Comparison of ENCODE assay signal across 1 cellular context in the genomic region with DNA sequence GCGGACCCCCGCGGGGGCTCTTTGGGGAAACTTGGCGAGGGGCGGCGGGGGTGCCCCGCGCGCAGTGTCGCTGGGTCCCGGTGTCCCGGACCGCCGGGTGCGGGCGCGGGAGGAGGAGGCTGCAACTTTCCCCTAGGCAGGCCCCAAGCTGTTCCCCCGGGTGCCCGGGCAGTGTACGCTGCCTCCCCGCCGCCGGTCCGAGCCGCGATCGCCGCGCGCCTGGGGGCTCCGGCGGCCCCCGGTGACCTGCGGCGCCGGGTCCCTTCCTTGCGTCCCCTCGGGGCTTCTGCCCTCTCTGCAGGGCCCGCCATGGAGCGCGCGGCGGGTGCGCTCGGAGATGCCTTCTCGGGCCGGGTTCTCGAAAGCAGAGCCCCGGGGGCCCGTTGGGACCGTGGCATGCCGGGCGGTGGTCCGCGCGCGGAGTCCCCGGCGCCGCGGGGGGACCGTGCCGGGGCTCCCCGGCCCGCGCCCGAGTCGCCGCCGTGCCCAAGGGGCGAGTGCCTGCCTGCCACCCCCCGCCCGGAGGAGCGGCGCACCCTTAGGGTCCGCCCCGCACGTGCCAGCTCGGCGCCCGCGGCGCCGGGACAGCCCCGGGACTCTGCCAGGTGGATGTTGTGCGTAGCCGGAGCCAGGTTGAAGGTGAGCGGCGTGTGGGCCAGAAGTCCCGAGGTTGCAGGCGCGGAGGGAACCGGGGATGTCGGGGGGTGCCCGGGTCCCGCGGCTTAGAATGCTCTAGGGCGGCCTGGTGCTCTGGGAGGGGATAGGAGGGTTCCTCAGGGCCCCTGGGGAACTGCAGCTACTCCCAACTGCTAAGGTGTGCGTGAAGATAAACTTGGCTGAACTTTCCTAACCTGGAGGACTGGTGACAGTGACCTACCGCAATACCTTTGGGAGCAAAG.
A peak's percentile ranks its signal among the peaks of the same experiment; 100 is the strongest.
TF ChIP-seq lines count a peak whose summit lies in the region.

A gene with protein sequence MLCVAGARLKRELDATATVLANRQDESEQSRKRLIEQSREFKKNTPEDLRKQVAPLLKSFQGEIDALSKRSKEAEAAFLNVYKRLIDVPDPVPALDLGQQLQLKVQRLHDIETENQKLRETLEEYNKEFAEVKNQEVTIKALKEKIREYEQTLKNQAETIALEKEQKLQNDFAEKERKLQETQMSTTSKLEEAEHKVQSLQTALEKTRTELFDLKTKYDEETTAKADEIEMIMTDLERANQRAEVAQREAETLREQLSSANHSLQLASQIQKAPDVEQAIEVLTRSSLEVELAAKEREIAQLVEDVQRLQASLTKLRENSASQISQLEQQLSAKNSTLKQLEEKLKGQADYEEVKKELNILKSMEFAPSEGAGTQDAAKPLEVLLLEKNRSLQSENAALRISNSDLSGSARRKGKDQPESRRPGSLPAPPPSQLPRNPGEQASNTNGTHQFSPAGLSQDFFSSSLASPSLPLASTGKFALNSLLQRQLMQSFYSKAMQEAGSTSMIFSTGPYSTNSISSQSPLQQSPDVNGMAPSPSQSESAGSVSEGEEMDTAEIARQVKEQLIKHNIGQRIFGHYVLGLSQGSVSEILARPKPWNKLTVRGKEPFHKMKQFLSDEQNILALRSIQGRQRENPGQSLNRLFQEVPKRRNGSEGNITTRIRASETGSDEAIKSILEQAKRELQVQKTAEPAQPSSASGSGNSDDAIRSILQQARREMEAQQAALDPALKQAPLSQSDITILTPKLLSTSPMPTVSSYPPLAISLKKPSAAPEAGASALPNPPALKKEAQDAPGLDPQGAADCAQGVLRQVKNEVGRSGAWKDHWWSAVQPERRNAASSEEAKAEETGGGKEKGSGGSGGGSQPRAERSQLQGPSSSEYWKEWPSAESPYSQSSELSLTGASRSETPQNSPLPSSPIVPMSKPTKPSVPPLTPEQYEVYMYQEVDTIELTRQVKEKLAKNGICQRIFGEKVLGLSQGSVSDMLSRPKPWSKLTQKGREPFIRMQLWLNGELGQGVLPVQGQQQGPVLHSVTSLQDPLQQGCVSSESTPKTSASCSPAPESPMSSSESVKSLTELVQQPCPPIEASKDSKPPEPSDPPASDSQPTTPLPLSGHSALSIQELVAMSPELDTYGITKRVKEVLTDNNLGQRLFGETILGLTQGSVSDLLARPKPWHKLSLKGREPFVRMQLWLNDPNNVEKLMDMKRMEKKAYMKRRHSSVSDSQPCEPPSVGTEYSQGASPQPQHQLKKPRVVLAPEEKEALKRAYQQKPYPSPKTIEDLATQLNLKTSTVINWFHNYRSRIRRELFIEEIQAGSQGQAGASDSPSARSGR (N-terminal part only) (plus strand): TSS at position 596 of the 899 bp plus-strand sequence. CDS start 14 bp downstream, at position 610.

TF ChIP-seq in K562, 482 proteins besides CTCF, POLR2A, EP300 and RAD21 (continued from another document and continues in another):
- TF ChIP-seq KLF6 (CRISPR knock-in tag; IDR thresholded peaks at IDR 0.05; ENCODE audit: borderline replicate concordance), result no peak
- no peak for TF ChIP-seq ZKSCAN1 (IDR thresholded peaks at IDR 0.05; ENCODE audit: low read depth, low read length)
- TF ChIP-seq NR1H2 (CRISPR knock-in tag; IDR thresholded peaks at IDR 0.05), result no peak
- TF ChIP-seq ZNF124 (CRISPR knock-in tag; IDR thresholded peaks at IDR 0.05), result no peak
- TF ChIP-seq, protein P1, sequence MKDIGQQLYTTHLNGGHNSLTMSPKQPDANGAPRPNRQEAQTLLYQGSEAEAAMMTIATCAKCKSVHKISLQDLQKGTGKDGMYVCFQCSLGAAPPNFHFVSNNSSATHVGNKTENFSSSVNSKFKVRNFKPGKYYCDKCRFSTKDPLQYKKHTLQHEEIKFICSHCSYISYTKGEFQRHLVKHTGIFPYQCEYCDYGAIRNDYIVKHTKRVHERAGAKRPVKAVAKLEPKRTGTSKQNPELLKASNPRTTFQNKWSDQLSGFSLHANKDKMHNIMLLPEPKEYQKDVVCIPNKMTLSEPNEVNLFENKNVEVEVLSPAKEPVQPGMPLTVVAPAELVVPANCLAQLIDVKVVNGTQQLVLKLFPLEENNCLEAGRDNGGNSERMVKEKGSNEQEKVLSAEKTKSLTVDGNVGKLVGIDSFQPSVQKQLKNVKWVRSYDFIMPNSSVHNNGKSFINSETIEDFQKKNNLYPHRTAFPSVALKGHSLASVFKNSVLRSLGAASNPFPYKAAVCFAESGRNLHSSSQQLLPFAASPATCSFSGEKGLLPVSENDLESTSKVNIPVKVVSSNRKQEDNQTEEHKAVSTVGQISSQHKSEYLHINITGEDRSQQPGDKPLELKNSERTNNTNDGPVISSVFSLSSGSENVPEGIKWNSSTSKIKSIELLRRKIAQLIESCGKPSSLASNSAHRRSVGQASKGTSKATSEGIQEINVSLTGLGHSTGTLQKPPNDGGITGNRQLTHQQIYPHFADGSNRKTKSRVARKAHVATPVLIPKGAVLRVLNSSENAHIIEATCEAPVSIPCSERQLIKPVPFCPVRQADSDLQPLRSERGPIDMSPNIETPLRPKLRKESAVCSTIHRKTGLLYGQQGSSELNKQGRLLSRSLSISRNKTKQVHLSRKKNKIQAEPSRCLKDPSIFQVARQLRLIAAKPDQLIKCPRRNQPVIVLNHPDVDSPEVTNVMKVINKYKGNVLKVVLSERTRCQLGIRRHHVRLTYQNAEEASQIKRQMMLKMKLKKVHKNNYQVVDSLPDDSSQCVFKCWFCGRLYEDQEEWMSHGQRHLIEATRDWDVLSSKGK (CRISPR knock-in tag; IDR thresholded peaks at IDR 0.05), result no peak
- TF ChIP-seq MTF1 (CRISPR knock-in tag; IDR thresholded peaks at IDR 0.05; ENCODE audit: borderline replicate concordance), result no peak
- no peak for TF ChIP-seq ZNF699 (CRISPR knock-in tag; IDR thresholded peaks at IDR 0.05; ENCODE audit: insufficient replicate concordance)
- TF ChIP-seq, protein P2, sequence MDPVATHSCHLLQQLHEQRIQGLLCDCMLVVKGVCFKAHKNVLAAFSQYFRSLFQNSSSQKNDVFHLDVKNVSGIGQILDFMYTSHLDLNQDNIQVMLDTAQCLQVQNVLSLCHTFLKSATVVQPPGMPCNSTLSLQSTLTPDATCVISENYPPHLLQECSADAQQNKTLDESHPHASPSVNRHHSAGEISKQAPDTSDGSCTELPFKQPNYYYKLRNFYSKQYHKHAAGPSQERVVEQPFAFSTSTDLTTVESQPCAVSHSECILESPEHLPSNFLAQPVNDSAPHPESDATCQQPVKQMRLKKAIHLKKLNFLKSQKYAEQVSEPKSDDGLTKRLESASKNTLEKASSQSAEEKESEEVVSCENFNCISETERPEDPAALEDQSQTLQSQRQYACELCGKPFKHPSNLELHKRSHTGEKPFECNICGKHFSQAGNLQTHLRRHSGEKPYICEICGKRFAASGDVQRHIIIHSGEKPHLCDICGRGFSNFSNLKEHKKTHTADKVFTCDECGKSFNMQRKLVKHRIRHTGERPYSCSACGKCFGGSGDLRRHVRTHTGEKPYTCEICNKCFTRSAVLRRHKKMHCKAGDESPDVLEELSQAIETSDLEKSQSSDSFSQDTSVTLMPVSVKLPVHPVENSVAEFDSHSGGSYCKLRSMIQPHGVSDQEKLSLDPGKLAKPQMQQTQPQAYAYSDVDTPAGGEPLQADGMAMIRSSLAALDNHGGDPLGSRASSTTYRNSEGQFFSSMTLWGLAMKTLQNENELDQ (CRISPR knock-in tag; IDR thresholded peaks at IDR 0.05; ENCODE audit: borderline replicate concordance), result no peak
- TF ChIP-seq, protein P3, sequence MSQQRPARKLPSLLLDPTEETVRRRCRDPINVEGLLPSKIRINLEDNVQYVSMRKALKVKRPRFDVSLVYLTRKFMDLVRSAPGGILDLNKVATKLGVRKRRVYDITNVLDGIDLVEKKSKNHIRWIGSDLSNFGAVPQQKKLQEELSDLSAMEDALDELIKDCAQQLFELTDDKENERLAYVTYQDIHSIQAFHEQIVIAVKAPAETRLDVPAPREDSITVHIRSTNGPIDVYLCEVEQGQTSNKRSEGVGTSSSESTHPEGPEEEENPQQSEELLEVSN (IDR thresholded peaks at IDR 0.05; ENCODE audit: borderline replicate concordance in 1 of 2, extremely low read depth in 1 of 2, insufficient read depth in 1 of 2, insufficient read length in 1 of 2, low read depth in 1 of 2, low read length in 1 of 2, poor library complexity in 1 of 2, severe bottlenecking in 1 of 2), result peak in 1 of 2 experiments; percentile 71
- TF ChIP-seq YY1 (IDR thresholded peaks at IDR 0.05; ENCODE audit: borderline replicate concordance in 1 of 3, control insufficient read depth in 1 of 3, extremely low read depth in 1 of 3, insufficient read depth in 3 of 3, insufficient read length in 1 of 3, insufficient replicate concordance in 2 of 3, low read depth in 1 of 3, low read length in 2 of 3), result peak in 1 of 3 experiments; percentile 15
- no peak for TF ChIP-seq RBM39 (optimal IDR thresholded peaks at IDR 0.05; ENCODE audit: low read depth, low read length)
- no peak for TF ChIP-seq ZNF445 (CRISPR knock-in tag; IDR thresholded peaks at IDR 0.05; ENCODE audit: low read depth)
- TF ChIP-seq TBP (optimal IDR thresholded peaks at IDR 0.05; ENCODE audit: low read depth, low read length), result peak; percentile 51
- TF ChIP-seq ZNF324 (CRISPR knock-in tag; IDR thresholded peaks at IDR 0.05), result no peak
- no peak for TF ChIP-seq SAP30 (IDR thresholded peaks at IDR 0.05; ENCODE audit: borderline replicate concordance, insufficient read depth, low read depth, low read length, poor library complexity, severe bottlenecking)
- no peak for TF ChIP-seq TRIM28 (IDR thresholded peaks at IDR 0.05)
- TF ChIP-seq ZNF79 (CRISPR knock-in tag; IDR thresholded peaks at IDR 0.05; ENCODE audit: low read depth), result no peak
- 0 out of 2 replicates have a peak, but pooled peaks have one; percentile 8 for TF ChIP-seq GABPB1 (CRISPR knock-in tag; IDR thresholded peaks at IDR 0.05)
- TF ChIP-seq CCNT2 (IDR thresholded peaks at IDR 0.05; ENCODE audit: borderline replicate concordance, extremely low read depth, insufficient read length, low read depth, low read length), result peak; percentile 55
- no peak for TF ChIP-seq SIRT6 (IDR thresholded peaks at IDR 0.05; ENCODE audit: low read depth, low read length)
- TF ChIP-seq, protein P4, sequence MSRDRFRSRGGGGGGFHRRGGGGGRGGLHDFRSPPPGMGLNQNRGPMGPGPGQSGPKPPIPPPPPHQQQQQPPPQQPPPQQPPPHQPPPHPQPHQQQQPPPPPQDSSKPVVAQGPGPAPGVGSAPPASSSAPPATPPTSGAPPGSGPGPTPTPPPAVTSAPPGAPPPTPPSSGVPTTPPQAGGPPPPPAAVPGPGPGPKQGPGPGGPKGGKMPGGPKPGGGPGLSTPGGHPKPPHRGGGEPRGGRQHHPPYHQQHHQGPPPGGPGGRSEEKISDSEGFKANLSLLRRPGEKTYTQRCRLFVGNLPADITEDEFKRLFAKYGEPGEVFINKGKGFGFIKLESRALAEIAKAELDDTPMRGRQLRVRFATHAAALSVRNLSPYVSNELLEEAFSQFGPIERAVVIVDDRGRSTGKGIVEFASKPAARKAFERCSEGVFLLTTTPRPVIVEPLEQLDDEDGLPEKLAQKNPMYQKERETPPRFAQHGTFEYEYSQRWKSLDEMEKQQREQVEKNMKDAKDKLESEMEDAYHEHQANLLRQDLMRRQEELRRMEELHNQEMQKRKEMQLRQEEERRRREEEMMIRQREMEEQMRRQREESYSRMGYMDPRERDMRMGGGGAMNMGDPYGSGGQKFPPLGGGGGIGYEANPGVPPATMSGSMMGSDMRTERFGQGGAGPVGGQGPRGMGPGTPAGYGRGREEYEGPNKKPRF (IDR thresholded peaks at IDR 0.05; ENCODE audit: low read depth, low read length), result no peak
- TF ChIP-seq, protein P5, sequence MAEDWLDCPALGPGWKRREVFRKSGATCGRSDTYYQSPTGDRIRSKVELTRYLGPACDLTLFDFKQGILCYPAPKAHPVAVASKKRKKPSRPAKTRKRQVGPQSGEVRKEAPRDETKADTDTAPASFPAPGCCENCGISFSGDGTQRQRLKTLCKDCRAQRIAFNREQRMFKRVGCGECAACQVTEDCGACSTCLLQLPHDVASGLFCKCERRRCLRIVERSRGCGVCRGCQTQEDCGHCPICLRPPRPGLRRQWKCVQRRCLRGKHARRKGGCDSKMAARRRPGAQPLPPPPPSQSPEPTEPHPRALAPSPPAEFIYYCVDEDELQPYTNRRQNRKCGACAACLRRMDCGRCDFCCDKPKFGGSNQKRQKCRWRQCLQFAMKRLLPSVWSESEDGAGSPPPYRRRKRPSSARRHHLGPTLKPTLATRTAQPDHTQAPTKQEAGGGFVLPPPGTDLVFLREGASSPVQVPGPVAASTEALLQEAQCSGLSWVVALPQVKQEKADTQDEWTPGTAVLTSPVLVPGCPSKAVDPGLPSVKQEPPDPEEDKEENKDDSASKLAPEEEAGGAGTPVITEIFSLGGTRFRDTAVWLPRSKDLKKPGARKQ (CRISPR knock-in tag; IDR thresholded peaks at IDR 0.05), result no peak
- TF ChIP-seq ETV6 (IDR thresholded peaks at IDR 0.05; ENCODE audit: borderline replicate concordance in 1 of 2, low read depth in 2 of 2, low read length in 1 of 2), result no peak
- TF ChIP-seq ETV6 (CRISPR knock-in tag; IDR thresholded peaks at IDR 0.05; ENCODE audit: borderline replicate concordance), result no peak
- TF ChIP-seq HCFC1 (IDR thresholded peaks at IDR 0.05; ENCODE audit: low read depth, low read length), result no peak
- peak; percentile 34 to 53; a peak in 2 of 4 replicates for TF ChIP-seq SIN3A (IDR thresholded peaks at IDR 0.05; ENCODE audit: borderline replicate concordance in 2 of 2, control insufficient read depth in 1 of 2, low read depth in 2 of 2, low read length in 2 of 2)
- TF ChIP-seq, protein P6, sequence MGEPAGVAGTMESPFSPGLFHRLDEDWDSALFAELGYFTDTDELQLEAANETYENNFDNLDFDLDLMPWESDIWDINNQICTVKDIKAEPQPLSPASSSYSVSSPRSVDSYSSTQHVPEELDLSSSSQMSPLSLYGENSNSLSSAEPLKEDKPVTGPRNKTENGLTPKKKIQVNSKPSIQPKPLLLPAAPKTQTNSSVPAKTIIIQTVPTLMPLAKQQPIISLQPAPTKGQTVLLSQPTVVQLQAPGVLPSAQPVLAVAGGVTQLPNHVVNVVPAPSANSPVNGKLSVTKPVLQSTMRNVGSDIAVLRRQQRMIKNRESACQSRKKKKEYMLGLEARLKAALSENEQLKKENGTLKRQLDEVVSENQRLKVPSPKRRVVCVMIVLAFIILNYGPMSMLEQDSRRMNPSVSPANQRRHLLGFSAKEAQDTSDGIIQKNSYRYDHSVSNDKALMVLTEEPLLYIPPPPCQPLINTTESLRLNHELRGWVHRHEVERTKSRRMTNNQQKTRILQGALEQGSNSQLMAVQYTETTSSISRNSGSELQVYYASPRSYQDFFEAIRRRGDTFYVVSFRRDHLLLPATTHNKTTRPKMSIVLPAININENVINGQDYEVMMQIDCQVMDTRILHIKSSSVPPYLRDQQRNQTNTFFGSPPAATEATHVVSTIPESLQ (CRISPR knock-in tag; IDR thresholded peaks at IDR 0.05), result no peak
- no peak for TF ChIP-seq CEBPG (CRISPR knock-in tag; IDR thresholded peaks at IDR 0.05)
- no peak for TF ChIP-seq CEBPG (tag; conservative IDR thresholded peaks at IDR 0.05 in 1 of 2, IDR thresholded peaks at IDR 0.05 in 1 of 2)
- TF ChIP-seq KDM5B (IDR thresholded peaks at IDR 0.05; ENCODE audit: insufficient replicate concordance, low read depth, low read length), result peak; percentile 59
